2 cellular contexts compared by ENCODE assay signal in the genomic region with DNA sequence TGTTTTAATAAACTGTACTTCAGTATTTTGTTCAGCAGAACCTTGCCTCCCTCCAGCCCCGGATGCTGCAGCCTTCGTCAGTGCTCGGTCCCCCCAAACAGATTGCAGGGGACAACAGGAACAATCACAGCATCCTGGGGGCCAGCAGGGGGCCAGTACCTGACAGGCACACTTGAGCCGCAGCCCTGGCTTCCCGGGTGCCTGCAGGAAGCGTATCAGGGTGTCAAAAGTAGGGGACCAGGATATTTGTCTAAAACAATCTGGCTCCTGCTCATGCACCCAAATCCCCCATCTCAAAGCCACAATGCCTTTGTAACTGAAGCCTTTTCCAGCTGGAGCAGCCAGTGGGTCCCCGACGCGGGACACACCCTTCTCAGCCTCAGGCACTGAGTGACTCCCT.
TF ChIP-seq lines count a peak whose summit lies in the region.

No MANE protein-coding gene starts in this region.

TF ChIP-seq in GM23338, 12 proteins besides CTCF, POLR2A, EP300 and RAD21 (continued from another document):
- TF ChIP-seq, protein P1, sequence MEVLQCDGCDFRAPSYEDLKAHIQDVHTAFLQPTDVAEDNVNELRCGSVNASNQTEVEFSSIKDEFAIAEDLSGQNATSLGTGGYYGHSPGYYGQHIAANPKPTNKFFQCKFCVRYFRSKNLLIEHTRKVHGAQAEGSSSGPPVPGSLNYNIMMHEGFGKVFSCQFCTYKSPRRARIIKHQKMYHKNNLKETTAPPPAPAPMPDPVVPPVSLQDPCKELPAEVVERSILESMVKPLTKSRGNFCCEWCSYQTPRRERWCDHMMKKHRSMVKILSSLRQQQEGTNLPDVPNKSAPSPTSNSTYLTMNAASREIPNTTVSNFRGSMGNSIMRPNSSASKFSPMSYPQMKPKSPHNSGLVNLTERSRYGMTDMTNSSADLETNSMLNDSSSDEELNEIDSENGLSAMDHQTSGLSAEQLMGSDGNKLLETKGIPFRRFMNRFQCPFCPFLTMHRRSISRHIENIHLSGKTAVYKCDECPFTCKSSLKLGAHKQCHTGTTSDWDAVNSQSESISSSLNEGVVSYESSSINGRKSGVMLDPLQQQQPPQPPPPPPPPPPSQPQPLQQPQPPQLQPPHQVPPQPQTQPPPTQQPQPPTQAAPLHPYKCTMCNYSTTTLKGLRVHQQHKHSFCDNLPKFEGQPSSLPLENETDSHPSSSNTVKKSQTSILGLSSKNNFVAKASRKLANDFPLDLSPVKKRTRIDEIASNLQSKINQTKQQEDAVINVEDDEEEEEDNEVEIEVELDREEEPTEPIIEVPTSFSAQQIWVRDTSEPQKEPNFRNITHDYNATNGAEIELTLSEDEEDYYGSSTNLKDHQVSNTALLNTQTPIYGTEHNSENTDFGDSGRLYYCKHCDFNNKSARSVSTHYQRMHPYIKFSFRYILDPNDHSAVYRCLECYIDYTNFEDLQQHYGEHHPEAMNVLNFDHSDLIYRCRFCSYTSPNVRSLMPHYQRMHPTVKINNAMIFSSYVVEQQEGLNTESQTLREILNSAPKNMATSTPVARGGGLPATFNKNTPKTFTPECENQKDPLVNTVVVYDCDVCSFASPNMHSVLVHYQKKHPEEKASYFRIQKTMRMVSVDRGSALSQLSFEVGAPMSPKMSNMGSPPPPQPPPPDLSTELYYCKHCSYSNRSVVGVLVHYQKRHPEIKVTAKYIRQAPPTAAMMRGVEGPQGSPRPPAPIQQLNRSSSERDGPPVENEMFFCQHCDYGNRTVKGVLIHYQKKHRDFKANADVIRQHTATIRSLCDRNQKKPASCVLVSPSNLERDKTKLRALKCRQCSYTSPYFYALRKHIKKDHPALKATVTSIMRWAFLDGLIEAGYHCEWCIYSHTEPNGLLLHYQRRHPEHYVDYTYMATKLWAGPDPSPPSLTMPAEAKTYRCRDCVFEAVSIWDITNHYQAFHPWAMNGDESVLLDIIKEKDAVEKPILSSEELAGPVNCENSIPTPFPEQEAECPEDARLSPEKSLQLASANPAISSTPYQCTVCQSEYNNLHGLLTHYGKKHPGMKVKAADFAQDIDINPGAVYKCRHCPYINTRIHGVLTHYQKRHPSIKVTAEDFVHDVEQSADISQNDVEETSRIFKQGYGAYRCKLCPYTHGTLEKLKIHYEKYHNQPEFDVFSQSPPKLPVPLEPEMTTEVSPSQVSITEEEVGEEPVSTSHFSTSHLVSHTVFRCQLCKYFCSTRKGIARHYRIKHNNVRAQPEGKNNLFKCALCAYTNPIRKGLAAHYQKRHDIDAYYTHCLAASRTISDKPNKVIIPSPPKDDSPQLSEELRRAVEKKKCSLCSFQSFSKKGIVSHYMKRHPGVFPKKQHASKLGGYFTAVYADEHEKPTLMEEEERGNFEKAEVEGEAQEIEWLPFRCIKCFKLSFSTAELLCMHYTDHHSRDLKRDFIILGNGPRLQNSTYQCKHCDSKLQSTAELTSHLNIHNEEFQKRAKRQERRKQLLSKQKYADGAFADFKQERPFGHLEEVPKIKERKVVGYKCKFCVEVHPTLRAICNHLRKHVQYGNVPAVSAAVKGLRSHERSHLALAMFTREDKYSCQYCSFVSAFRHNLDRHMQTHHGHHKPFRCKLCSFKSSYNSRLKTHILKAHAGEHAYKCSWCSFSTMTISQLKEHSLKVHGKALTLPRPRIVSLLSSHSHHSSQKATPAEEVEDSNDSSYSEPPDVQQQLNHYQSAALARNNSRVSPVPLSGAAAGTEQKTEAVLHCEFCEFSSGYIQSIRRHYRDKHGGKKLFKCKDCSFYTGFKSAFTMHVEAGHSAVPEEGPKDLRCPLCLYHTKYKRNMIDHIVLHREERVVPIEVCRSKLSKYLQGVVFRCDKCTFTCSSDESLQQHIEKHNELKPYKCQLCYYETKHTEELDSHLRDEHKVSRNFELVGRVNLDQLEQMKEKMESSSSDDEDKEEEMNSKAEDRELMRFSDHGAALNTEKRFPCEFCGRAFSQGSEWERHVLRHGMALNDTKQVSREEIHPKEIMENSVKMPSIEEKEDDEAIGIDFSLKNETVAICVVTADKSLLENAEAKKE (CRISPR knock-in tag; IDR thresholded peaks at IDR 0.05): no peak
- TF ChIP-seq, protein P2, sequence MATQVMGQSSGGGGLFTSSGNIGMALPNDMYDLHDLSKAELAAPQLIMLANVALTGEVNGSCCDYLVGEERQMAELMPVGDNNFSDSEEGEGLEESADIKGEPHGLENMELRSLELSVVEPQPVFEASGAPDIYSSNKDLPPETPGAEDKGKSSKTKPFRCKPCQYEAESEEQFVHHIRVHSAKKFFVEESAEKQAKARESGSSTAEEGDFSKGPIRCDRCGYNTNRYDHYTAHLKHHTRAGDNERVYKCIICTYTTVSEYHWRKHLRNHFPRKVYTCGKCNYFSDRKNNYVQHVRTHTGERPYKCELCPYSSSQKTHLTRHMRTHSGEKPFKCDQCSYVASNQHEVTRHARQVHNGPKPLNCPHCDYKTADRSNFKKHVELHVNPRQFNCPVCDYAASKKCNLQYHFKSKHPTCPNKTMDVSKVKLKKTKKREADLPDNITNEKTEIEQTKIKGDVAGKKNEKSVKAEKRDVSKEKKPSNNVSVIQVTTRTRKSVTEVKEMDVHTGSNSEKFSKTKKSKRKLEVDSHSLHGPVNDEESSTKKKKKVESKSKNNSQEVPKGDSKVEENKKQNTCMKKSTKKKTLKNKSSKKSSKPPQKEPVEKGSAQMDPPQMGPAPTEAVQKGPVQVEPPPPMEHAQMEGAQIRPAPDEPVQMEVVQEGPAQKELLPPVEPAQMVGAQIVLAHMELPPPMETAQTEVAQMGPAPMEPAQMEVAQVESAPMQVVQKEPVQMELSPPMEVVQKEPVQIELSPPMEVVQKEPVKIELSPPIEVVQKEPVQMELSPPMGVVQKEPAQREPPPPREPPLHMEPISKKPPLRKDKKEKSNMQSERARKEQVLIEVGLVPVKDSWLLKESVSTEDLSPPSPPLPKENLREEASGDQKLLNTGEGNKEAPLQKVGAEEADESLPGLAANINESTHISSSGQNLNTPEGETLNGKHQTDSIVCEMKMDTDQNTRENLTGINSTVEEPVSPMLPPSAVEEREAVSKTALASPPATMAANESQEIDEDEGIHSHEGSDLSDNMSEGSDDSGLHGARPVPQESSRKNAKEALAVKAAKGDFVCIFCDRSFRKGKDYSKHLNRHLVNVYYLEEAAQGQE (IDR thresholded peaks at IDR 0.05; ENCODE audit: unreplicated experiment): no peak
- TF ChIP-seq, protein P3, sequence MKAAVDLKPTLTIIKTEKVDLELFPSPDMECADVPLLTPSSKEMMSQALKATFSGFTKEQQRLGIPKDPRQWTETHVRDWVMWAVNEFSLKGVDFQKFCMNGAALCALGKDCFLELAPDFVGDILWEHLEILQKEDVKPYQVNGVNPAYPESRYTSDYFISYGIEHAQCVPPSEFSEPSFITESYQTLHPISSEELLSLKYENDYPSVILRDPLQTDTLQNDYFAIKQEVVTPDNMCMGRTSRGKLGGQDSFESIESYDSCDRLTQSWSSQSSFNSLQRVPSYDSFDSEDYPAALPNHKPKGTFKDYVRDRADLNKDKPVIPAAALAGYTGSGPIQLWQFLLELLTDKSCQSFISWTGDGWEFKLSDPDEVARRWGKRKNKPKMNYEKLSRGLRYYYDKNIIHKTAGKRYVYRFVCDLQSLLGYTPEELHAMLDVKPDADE (IDR thresholded peaks at IDR 0.05): no peak
- no peak for TF ChIP-seq CREB1 (CRISPR knock-in tag; IDR thresholded peaks at IDR 0.05; ENCODE audit: low read depth)

TF ChIP-seq in WTC11, 78 proteins besides CTCF, POLR2A, EP300 and RAD21 (continued from another document):
- no peak for TF ChIP-seq PRDM15 (CRISPR knock-in tag; IDR thresholded peaks at IDR 0.05)
- TF ChIP-seq, protein P4, sequence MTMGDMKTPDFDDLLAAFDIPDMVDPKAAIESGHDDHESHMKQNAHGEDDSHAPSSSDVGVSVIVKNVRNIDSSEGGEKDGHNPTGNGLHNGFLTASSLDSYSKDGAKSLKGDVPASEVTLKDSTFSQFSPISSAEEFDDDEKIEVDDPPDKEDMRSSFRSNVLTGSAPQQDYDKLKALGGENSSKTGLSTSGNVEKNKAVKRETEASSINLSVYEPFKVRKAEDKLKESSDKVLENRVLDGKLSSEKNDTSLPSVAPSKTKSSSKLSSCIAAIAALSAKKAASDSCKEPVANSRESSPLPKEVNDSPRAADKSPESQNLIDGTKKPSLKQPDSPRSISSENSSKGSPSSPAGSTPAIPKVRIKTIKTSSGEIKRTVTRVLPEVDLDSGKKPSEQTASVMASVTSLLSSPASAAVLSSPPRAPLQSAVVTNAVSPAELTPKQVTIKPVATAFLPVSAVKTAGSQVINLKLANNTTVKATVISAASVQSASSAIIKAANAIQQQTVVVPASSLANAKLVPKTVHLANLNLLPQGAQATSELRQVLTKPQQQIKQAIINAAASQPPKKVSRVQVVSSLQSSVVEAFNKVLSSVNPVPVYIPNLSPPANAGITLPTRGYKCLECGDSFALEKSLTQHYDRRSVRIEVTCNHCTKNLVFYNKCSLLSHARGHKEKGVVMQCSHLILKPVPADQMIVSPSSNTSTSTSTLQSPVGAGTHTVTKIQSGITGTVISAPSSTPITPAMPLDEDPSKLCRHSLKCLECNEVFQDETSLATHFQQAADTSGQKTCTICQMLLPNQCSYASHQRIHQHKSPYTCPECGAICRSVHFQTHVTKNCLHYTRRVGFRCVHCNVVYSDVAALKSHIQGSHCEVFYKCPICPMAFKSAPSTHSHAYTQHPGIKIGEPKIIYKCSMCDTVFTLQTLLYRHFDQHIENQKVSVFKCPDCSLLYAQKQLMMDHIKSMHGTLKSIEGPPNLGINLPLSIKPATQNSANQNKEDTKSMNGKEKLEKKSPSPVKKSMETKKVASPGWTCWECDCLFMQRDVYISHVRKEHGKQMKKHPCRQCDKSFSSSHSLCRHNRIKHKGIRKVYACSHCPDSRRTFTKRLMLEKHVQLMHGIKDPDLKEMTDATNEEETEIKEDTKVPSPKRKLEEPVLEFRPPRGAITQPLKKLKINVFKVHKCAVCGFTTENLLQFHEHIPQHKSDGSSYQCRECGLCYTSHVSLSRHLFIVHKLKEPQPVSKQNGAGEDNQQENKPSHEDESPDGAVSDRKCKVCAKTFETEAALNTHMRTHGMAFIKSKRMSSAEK (CRISPR knock-in tag; IDR thresholded peaks at IDR 0.05; ENCODE audit: borderline replicate concordance): no peak
- TF ChIP-seq, protein P5, sequence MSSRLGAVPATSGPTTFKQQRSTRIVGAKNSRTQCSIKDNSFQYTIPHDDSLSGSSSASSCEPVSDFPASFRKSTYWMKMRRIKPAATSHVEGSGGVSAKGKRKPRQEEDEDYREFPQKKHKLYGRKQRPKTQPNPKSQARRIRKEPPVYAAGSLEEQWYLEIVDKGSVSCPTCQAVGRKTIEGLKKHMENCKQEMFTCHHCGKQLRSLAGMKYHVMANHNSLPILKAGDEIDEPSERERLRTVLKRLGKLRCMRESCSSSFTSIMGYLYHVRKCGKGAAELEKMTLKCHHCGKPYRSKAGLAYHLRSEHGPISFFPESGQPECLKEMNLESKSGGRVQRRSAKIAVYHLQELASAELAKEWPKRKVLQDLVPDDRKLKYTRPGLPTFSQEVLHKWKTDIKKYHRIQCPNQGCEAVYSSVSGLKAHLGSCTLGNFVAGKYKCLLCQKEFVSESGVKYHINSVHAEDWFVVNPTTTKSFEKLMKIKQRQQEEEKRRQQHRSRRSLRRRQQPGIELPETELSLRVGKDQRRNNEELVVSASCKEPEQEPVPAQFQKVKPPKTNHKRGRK (CRISPR knock-in tag; IDR thresholded peaks at IDR 0.05; ENCODE audit: borderline replicate concordance): no peak
- no peak for TF ChIP-seq NFYB (CRISPR knock-in tag; conservative IDR thresholded peaks at IDR 0.05; ENCODE audit: low read depth)
- TF ChIP-seq ERG (CRISPR knock-in tag; IDR thresholded peaks at IDR 0.05): no peak
- no peak for TF ChIP-seq ZBTB43 (CRISPR knock-in tag; IDR thresholded peaks at IDR 0.05)
- no peak for TF ChIP-seq GRHL2 (CRISPR knock-in tag; IDR thresholded peaks at IDR 0.05; ENCODE audit: insufficient replicate concordance, severe bottlenecking)
TF ChIP-seq in WTC11: peak in this region for 0.
